Comparison of ENCODE assay signal across 9 cellular contexts in the genomic region with DNA sequence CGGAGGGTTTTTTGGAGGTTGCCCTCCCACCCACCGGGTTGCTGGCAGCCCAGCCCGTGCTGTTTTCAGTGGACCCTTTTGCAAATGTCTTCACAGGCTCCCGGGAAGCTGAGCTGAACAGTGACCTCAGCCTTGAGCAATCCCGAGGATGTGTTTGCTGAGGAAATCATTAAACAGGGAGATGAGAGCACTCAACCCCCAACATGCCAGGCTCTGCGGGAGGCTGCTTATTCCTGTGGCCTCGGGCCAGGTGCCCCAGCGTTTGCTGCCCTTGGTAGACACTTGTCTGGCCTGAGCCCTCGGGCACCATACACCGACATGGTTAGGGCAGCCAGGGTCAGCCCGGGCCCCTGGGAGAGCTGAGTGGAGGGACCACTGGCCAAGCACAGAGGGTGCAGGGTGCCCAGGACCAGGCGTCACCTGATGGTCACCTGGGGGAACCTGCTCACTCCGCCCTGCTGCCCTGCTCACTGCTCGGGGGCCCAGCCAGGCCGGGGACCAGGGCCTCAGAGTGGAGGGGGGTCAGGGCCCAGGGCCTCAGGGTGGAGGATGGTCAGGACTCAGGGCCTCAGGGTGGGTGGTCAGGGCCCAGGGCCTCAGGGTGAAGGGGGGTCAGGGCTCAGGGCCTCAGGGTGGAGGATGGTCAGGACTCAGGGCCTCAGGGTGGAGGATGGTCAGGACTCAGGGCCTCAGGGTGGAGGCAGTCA. TPM values are rescaled to one million over a fixed set of nuclear protein-coding genes. Genes with fewer than 3 reads are reported as not detected.
A peak's percentile ranks its signal among the peaks of the same experiment; 100 is the strongest.
DNase-seq lines count a peak whose midpoint lies in the region; ATAC-seq and TF ChIP-seq lines count a peak whose summit lies in the region.
"Had no signal": no experiment of that assay in that cellular context is flagged by ENCODE, and none has a peak within 500 bp of the region (broad histone marks: within the 10 kb centered on the region; RNA-seq: fewer than 3 reads in every experiment).

No MANE protein-coding gene starts in this region.

- WGBS in tibial nerve, 2 donors, result 17 to 41% methylated on average over 7 to 12 of the region's 15 CpGs

- H3K4me3 ChIP-seq in tibial nerve, result no peak overlapping the region

- peak; percentile 98 for DNase-seq in EH (ENCODE audit: low read depth)
- peak; percentile 30 for DNase-seq in NCI-H345 treated with DMSO at 0.1 percent for 48 hours (lab: John Stamatoyannopoulos, UW; ENCODE audit: unreplicated experiment)
- DNase-seq in fibroblast of peridontal ligament (ENCODE audit: extremely low read depth), result peak; percentile 86
- DNase-seq in osteocyte (ENCODE audit: extremely low spot score, unreplicated experiment), result no peak
- DNase-seq in NCI-H526 (lab: John Stamatoyannopoulos, UW), result no peak
- no peak for DNase-seq in tibial nerve (ENCODE audit: low spot score in 2 of 2)
- DNase-seq: NCI-H774 had no signal

- TF ChIP-seq CTCF in osteocyte (IDR thresholded peaks at IDR 0.05), result no peak
- no peak for TF ChIP-seq CTCF in tibial nerve (IDR thresholded peaks at IDR 0.05)

- no peaks in the 10 kb centered on the region for H3K27me3 Mint-ChIP-seq in osteocyte (ENCODE audit: unreplicated experiment)

- no peaks in the 10 kb centered on the region for H3K27me3 ChIP-seq in tibial nerve

- TF ChIP-seq POLR2A in tibial nerve (IDR thresholded peaks at IDR 0.05), result no peak

- peak overlapping the region; percentile 10 for H3K4me3 Mint-ChIP-seq in osteocyte (ENCODE audit: unreplicated experiment)

- H3K36me3 Mint-ChIP-seq in osteocyte (ENCODE audit: unreplicated experiment), result no peaks in the 10 kb centered on the region

- TF ChIP-seq EP300 in tibial nerve (IDR thresholded peaks at IDR 0.05), result no peak

- H3K4me1 ChIP-seq in tibial nerve, result peaks cover 0 to 43% (median 15%) of the 10 kb centered on the region in 4 donors

- H3K36me3 ChIP-seq in tibial nerve, result no peaks in the 10 kb centered on the region

- H3K9me3 Mint-ChIP-seq in osteocyte (ENCODE audit: unreplicated experiment), result no peaks in the 10 kb centered on the region

- H3K4me1 Mint-ChIP-seq in osteocyte (ENCODE audit: unreplicated experiment), result peaks cover 74% of the 10 kb centered on the region

- H3K27ac ChIP-seq in tibial nerve, result peak overlapping the region in 2 of 4 donors; percentile 56 to 61

- H3K27ac Mint-ChIP-seq in osteocyte (ENCODE audit: unreplicated experiment), result peak overlapping the region; percentile 82

- no peaks in the 10 kb centered on the region for H3K9me3 ChIP-seq in tibial nerve

- ATAC-seq in GM18870 (IDR thresholded peaks at IDR 0.05; ENCODE audit: unreplicated experiment) (no peak), HG02981 (IDR thresholded peaks at IDR 0.05; ENCODE audit: unreplicated experiment) (no peak)

RNA-seq across cellular contexts. Expression of gene POFUT2, which starts 42.5 kb away (rescaled TPM):
- total RNA-seq in osteocyte (62.7 and 63.7 TPM in 2 replicates), tibial nerve (10 to 100 TPM; 19.5 to 66.3 (median 35.1) TPM)

Comparison
In these comparisons a context has a peak if more than half of its experiments do, and no peak if none do; other contexts are left out.
1. DNase-seq: peak in EH (single experiment), NCI-H345 treated with DMSO at 0.1 percent for 48 hours (single experiment) and fibroblast of peridontal ligament (single experiment); none in osteocyte (single experiment), NCI-H526 (0 of 2) and tibial nerve (0 of 2).